9 cellular contexts compared by ENCODE assay signal in the genomic region with DNA sequence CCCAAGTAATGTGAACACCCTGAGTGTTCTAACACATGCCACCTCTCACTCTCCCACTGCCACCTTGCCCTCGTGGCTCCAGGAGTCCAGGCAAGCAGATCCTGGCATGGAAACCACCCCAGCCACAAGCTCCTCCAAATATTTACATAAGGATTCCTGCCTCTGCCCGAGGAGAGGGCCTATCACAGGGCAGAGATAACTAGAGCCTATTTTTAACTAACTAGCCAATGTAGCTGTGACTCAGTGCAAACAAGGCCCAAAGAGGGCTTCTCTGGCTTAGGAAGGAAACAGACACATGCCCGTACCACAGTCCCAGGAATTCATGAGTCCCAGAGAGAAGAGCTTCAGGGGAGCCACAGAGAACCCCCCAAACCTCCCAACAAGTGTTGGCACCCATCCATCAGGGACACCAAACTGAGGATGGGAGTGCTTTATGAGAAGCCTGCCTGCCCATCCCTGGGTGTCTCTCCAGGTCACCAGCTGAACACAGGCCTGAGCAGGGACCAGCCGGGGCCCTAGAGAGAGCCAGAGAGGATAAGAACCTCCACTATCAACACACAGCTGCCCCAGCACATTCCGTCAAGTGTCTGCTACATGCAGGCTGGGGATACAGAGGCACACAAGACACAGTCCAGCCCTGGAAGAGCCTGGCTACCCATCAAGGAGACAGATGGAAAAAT. TPM values are rescaled to one million over a fixed set of nuclear protein-coding genes. Genes with fewer than 3 reads are reported as not detected.
DNase-seq lines count a peak whose midpoint lies in the region; ATAC-seq and TF ChIP-seq lines count a peak whose summit lies in the region.
"Had no signal": no experiment of that assay in that cellular context is flagged by ENCODE, and none has a peak within 500 bp of the region (broad histone marks: within the 10 kb centered on the region; RNA-seq: fewer than 3 reads in every experiment).

No MANE protein-coding gene starts in this region.

- H3K27me3 Mint-ChIP-seq in endothelial cell (ENCODE audit: unreplicated experiment) = peaks cover 5% of the 10 kb centered on the region
- peaks cover 1% of the 10 kb centered on the region for H3K27me3 Mint-ChIP-seq in glutamatergic neuron (ENCODE audit: unreplicated experiment)

- intact Hi-C loops in sigmoid colon (cut with DNase I) = loop anchor here (2.0 kb wide), 1 partner anchor 14 kb away; no protein-coding TSS in a partner anchor

- no peaks in the 10 kb centered on the region for H3K4me1 Mint-ChIP-seq in endothelial cell (ENCODE audit: unreplicated experiment)
- H3K4me1 Mint-ChIP-seq in glutamatergic neuron (ENCODE audit: low read depth, unreplicated experiment) = peaks cover 1% of the 10 kb centered on the region

- DNase-seq in GM03348 (ENCODE audit: low spot score) (peak; percentile 77), fibroblast of pulmonary artery (ENCODE audit: low read depth) (peak; percentile 71), sigmoid colon (peak; percentile 85), endothelial cell (ENCODE audit: low spot score) (no peak), glutamatergic neuron (no peak), middle frontal gyrus (ENCODE audit: extremely low spot score, low spot score) (no peak)
- DNase-seq in activated CD4-positive, alpha-beta T cell treated with anti-CD3 and anti-CD28 coated beads for 1 hour = no peak

- no peaks in the 10 kb centered on the region for H3K27me3 ChIP-seq in sigmoid colon

- ATAC-seq in SK-N-SH treated with all-trans-retinoic acid at 6 μM for 48 hours = peak; percentile 79

- H3K4me3 ChIP-seq in fibroblast of pulmonary artery (replicated peaks; ENCODE audit: low read depth, low read length) (no peak overlapping the region), sigmoid colon (no peak overlapping the region)

- H3K4me1 ChIP-seq in sigmoid colon = peaks cover 0 to 88% (median 82%) of the 10 kb centered on the region in 4 donors

- H3K27ac Mint-ChIP-seq in endothelial cell (ENCODE audit: unreplicated experiment) (no peak overlapping the region), glutamatergic neuron (ENCODE audit: unreplicated experiment) (no peak overlapping the region)

- TF ChIP-seq EP300 in sigmoid colon (IDR thresholded peaks at IDR 0.05) = peak in 1 of 4 donors; percentile 66

- no peaks in the 10 kb centered on the region for H3K9me3 ChIP-seq in sigmoid colon

- TF ChIP-seq CTCF in fibroblast of pulmonary artery (IDR thresholded peaks at IDR 0.05; ENCODE audit: low read length, missing control alignments) (no peak), sigmoid colon (IDR thresholded peaks at IDR 0.05) (no peak), endothelial cell (IDR thresholded peaks at IDR 0.05; ENCODE audit: unreplicated experiment) (no peak), glutamatergic neuron (IDR thresholded peaks at IDR 0.05; ENCODE audit: partially characterized antibody, unreplicated experiment) (no peak)

- H3K9me3 Mint-ChIP-seq in endothelial cell (ENCODE audit: unreplicated experiment) = no peaks in the 10 kb centered on the region
- peaks cover under 1% of the 10 kb centered on the region for H3K9me3 Mint-ChIP-seq in glutamatergic neuron (ENCODE audit: unreplicated experiment)

- peak overlapping the region; percentile 84 to 98 (median 95) for H3K27ac ChIP-seq in sigmoid colon

- no peak for TF ChIP-seq POLR2A in sigmoid colon (IDR thresholded peaks at IDR 0.05)

- H3K4me3 Mint-ChIP-seq in endothelial cell (ENCODE audit: unreplicated experiment) = no peak overlapping the region
- H3K4me3 Mint-ChIP-seq in glutamatergic neuron (ENCODE audit: unreplicated experiment) = no peak overlapping the region

- H3K36me3 Mint-ChIP-seq in endothelial cell (ENCODE audit: low read depth, unreplicated experiment) (no peaks in the 10 kb centered on the region), glutamatergic neuron (ENCODE audit: unreplicated experiment) (no peaks in the 10 kb centered on the region)

- 39 to 70% methylated on average over 5 of the region's 5 CpGs for WGBS in sigmoid colon, 2 donors

- H3K36me3 ChIP-seq in sigmoid colon = peaks cover 1 to 35% (median 20%) of the 10 kb centered on the region in 4 donors

TF ChIP-seq in SK-N-SH treated with all-trans-retinoic acid at 6 μM for 48 hours, 23 proteins besides CTCF, POLR2A, EP300 and RAD21:
- TF ChIP-seq CSDC2 (CRISPR knock-in tag; IDR thresholded peaks at IDR 0.05) = no peak
- no peak for TF ChIP-seq ARNTL (CRISPR knock-in tag; IDR thresholded peaks at IDR 0.05; ENCODE audit: borderline replicate concordance, low read depth)
- no peak for TF ChIP-seq ZFP30 (CRISPR knock-in tag; IDR thresholded peaks at IDR 0.05)
- no peak for TF ChIP-seq BACH2 (CRISPR knock-in tag; IDR thresholded peaks at IDR 0.05; ENCODE audit: borderline replicate concordance)
- TF ChIP-seq POU6F1 (CRISPR knock-in tag; IDR thresholded peaks at IDR 0.05; ENCODE audit: borderline replicate concordance, low read depth) = no peak
- no peak for TF ChIP-seq TOX (CRISPR knock-in tag; IDR thresholded peaks at IDR 0.05; ENCODE audit: borderline replicate concordance)
- no peak for TF ChIP-seq ZNF565 (CRISPR knock-in tag; conservative IDR thresholded peaks at IDR 0.05; ENCODE audit: low read depth)
- TF ChIP-seq ISL1 (CRISPR knock-in tag; IDR thresholded peaks at IDR 0.05) = no peak
- TF ChIP-seq GLIS3 (CRISPR knock-in tag; IDR thresholded peaks at IDR 0.05) = no peak
- no peak for TF ChIP-seq ESRRG (CRISPR knock-in tag; IDR thresholded peaks at IDR 0.05)
- TF ChIP-seq, protein P1, sequence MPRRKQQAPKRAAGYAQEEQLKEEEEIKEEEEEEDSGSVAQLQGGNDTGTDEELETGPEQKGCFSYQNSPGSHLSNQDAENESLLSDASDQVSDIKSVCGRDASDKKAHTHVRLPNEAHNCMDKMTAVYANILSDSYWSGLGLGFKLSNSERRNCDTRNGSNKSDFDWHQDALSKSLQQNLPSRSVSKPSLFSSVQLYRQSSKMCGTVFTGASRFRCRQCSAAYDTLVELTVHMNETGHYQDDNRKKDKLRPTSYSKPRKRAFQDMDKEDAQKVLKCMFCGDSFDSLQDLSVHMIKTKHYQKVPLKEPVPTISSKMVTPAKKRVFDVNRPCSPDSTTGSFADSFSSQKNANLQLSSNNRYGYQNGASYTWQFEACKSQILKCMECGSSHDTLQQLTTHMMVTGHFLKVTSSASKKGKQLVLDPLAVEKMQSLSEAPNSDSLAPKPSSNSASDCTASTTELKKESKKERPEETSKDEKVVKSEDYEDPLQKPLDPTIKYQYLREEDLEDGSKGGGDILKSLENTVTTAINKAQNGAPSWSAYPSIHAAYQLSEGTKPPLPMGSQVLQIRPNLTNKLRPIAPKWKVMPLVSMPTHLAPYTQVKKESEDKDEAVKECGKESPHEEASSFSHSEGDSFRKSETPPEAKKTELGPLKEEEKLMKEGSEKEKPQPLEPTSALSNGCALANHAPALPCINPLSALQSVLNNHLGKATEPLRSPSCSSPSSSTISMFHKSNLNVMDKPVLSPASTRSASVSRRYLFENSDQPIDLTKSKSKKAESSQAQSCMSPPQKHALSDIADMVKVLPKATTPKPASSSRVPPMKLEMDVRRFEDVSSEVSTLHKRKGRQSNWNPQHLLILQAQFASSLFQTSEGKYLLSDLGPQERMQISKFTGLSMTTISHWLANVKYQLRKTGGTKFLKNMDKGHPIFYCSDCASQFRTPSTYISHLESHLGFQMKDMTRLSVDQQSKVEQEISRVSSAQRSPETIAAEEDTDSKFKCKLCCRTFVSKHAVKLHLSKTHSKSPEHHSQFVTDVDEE (CRISPR knock-in tag; IDR thresholded peaks at IDR 0.05) = no peak
- no peak for TF ChIP-seq OSR1 (CRISPR knock-in tag; IDR thresholded peaks at IDR 0.05)
- TF ChIP-seq PPARA (CRISPR knock-in tag; IDR thresholded peaks at IDR 0.05; ENCODE audit: borderline replicate concordance) = no peak
- TF ChIP-seq, protein P2, sequence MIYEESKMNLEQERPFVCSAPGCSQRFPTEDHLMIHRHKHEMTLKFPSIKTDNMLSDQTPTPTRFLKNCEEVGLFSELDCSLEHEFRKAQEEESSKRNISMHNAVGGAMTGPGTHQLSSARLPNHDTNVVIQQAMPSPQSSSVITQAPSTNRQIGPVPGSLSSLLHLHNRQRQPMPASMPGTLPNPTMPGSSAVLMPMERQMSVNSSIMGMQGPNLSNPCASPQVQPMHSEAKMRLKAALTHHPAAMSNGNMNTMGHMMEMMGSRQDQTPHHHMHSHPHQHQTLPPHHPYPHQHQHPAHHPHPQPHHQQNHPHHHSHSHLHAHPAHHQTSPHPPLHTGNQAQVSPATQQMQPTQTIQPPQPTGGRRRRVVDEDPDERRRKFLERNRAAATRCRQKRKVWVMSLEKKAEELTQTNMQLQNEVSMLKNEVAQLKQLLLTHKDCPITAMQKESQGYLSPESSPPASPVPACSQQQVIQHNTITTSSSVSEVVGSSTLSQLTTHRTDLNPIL (CRISPR knock-in tag; IDR thresholded peaks at IDR 0.05; ENCODE audit: low read depth) = no peak

RNA-seq across cellular contexts. Expression of gene FYCO1, which starts 9.2 kb away (rescaled TPM):
- total RNA-seq in sigmoid colon (100 to 1,000 TPM in 1 of 4 donors, 10 to 100 TPM in 3; 72.1 to 115 (median 79.2) TPM), endothelial cell (ENCODE audit: unreplicated experiment) (13.8 TPM), glutamatergic neuron (ENCODE audit: unreplicated experiment) (3.8 TPM)
- 10 to 100 TPM in 1 of 3 donors, 1 to 10 TPM in 2; 8.4 to 15.0 (median 9.9) TPM for polyA plus RNA-seq in sigmoid colon

RNA-seq across cellular contexts. Expression of gene XCR1, which starts 40.8 kb away (rescaled TPM):
- total RNA-seq in sigmoid colon (under 1 TPM in 1 of 4 donors, not detected in 3; under 0.01 TPM), endothelial cell (ENCODE audit: unreplicated experiment) (not detected), glutamatergic neuron (ENCODE audit: unreplicated experiment) (not detected)
- 1 to 10 TPM in 1 of 3 donors, not detected in 2; 3.5 TPM for polyA plus RNA-seq in sigmoid colon
- total RNA-seq: glomerular endothelial cell had no signal

RNA-seq across cellular contexts. Expression of gene CXCR6, which starts 43.2 kb away (rescaled TPM):
- under 1 TPM in 3 of 4 donors, not detected in 1; 0.36 to 0.95 (median 0.49) TPM for total RNA-seq in sigmoid colon
- polyA plus RNA-seq in sigmoid colon = 1 to 10 TPM in 1 of 3 donors, not detected in 2; 3.3 TPM
- not detected for total RNA-seq in endothelial cell (ENCODE audit: unreplicated experiment)
- not detected for total RNA-seq in glutamatergic neuron (ENCODE audit: unreplicated experiment)
- total RNA-seq: glomerular endothelial cell had no signal

Comparison
In these comparisons a context has a peak if more than half of its experiments do, and no peak if none do; other contexts are left out.
1. DNase-seq: peak in GM03348 (single experiment), fibroblast of pulmonary artery (single experiment) and sigmoid colon (single experiment); none in endothelial cell (single experiment), glutamatergic neuron (single experiment), activated CD4-positive, alpha-beta T cell treated with anti-CD3 and anti-CD28 coated beads for 1 hour (single experiment) and middle frontal gyrus (single experiment).